ENCODE assay signal across 21 cellular contexts in the genomic region with DNA sequence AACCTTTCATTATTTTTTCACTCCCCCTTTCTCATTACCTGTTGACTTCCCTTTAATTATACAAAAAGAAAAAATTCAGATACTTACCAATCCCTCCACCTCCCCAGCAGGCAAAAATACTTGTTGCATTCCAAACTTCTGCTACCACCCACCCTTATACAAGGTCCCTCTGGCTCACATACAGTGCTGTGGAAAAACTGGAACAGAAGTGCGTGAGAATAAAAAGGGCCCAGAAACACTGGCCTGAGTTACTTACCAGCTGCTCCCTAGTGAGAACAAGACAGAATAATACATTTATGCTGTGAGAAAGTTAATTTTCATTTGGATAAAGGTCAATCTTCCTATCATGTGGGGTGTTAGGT. TPM values are rescaled to one million over a fixed set of nuclear protein-coding genes. Genes with fewer than 3 reads are reported as not detected.
DNase-seq lines count a peak whose midpoint lies in the region; ATAC-seq and TF ChIP-seq lines count a peak whose summit lies in the region.
"Had no signal": no experiment of that assay in that cellular context is flagged by ENCODE, and none has a peak within 500 bp of the region (broad histone marks: within the 10 kb centered on the region; RNA-seq: fewer than 3 reads in every experiment).

No MANE protein-coding gene starts in this region.

- no peaks in the 10 kb centered on the region for H3K9me3 Mint-ChIP-seq in MCF 10A (ENCODE audit: unreplicated experiment)

- 92% methylated on average over 1 of the region's 1 CpG for WGBS in smooth muscle cell (ENCODE audit: low lambda C conversion rate)

- intact Hi-C loops in MCF 10A (cut with micrococcal nuclease): loop anchor here (5.0 kb wide), 1 partner anchor 56 kb away; a partner anchor contains a TSS
- intact Hi-C loops in breast epithelium (cut with DNase I; ENCODE audit: low total_unique reads): no loop called here

- no peak overlapping the region for H3K27ac Mint-ChIP-seq in MCF 10A (ENCODE audit: low read depth, unreplicated experiment)
- H3K27ac Mint-ChIP-seq: B cell had no signal

- H3K4me1 ChIP-seq in breast epithelium (peaks cover 0 to 14% of the 10 kb centered on the region in 2 donors), Karpas-422 (ENCODE audit: low read length) (peaks cover 29% of the 10 kb centered on the region), smooth muscle cell (ENCODE audit: low read depth) (peaks cover 16% of the 10 kb centered on the region)

- no peak for DNase-seq in MCF 10A (ENCODE audit: unreplicated experiment)
- no peak for DNase-seq in breast epithelium (ENCODE audit: low spot score in 2 of 2)
- no peak for DNase-seq in Karpas-422
- DNase-seq in fibroblast of the aortic adventitia (ENCODE audit: low read depth): peak; percentile 58
- DNase-seq in smooth muscle cell (lab: John Stamatoyannopoulos, UW; ENCODE audit: unreplicated experiment): no peak
- DNase-seq in activated effector memory CD4-positive, alpha-beta T cell treated with anti-CD3 and anti-CD28 coated beads, Interleukin-2, amount 50 U/mL, for 16 hours: no peak
- DNase-seq: GDM1, GOT3, KG1, NCI-H1417 treated with DMSO at 0.1 percent for 48 hours, NCI-H187 treated with DMSO at 0.1 percent for 48 hours, NCI-H2227 treated with DMSO at 0.1 percent for 48 hours, NCI-H524 treated with DMSO at 0.1 percent for 48 hours, SJCRH30 had no signal

- no peak overlapping the region for H3K4me3 Mint-ChIP-seq in MCF 10A (ENCODE audit: unreplicated experiment)
- H3K4me3 Mint-ChIP-seq: B cell had no signal

- ATAC-seq in GM19395 (IDR thresholded peaks at IDR 0.05; ENCODE audit: unreplicated experiment) (no peak), GM19397 (IDR thresholded peaks at IDR 0.05; ENCODE audit: unreplicated experiment) (no peak)

- H4K20me1 ChIP-seq in Karpas-422 (ENCODE audit: insufficient read depth, low read depth, low read length): no peaks in the 10 kb centered on the region; the same call in 1 of the 2 replicates
- H4K20me1 ChIP-seq in smooth muscle cell (ENCODE audit: low read depth): peaks cover 98% of the 10 kb centered on the region

- TF ChIP-seq CTCF in MCF 10A (IDR thresholded peaks at IDR 0.05; ENCODE audit: unreplicated experiment) (no peak), breast epithelium (IDR thresholded peaks at IDR 0.05) (no peak), fibroblast of the aortic adventitia (IDR thresholded peaks at IDR 0.05; ENCODE audit: insufficient read depth, low read length) (no peak), smooth muscle cell (IDR thresholded peaks at IDR 0.05; ENCODE audit: borderline replicate concordance, insufficient read depth, poor library complexity, severe bottlenecking) (no peak)

- H2AFZ ChIP-seq in Karpas-422 (ENCODE audit: low read length) (no peak overlapping the region), smooth muscle cell (ENCODE audit: low read depth) (no peak overlapping the region)

- no peaks in the 10 kb centered on the region for H3K9me2 ChIP-seq in Karpas-422 (replicated peaks; ENCODE audit: insufficient read depth, low read length)

- H3K4me2 ChIP-seq in Karpas-422 (ENCODE audit: low read depth, low read length, poor library complexity, severe bottlenecking) (no peak overlapping the region), smooth muscle cell (no peak overlapping the region)

- no peak for TF ChIP-seq POLR2A in breast epithelium (IDR thresholded peaks at IDR 0.05)

- no peak overlapping the region for H3K9ac ChIP-seq in Karpas-422 (ENCODE audit: low read length)
- no peak overlapping the region for H3K9ac ChIP-seq in smooth muscle cell (ENCODE audit: low read depth)

- POLR2A ChIA-PET in MCF 10A (lab: Yijun Ruan, JAX): interaction anchor here (0.7 to 2.3 kb wide), 4 partner anchors 10 to 56 kb away, joined by 3 to 7 read pairs (median 4); no protein-coding TSS in a partner anchor

- no peaks in the 10 kb centered on the region for H3K9me3 ChIP-seq in breast epithelium
- no peaks in the 10 kb centered on the region for H3K9me3 ChIP-seq in Karpas-422 (ENCODE audit: low read length)
- no peaks in the 10 kb centered on the region for H3K9me3 ChIP-seq in smooth muscle cell (replicated peaks; ENCODE audit: low read depth)
- H3K9me3 ChIP-seq: SJCRH30 had no signal

- H3K27ac ChIP-seq in breast epithelium: no peak overlapping the region
- H3K27ac ChIP-seq in Karpas-422 (ENCODE audit: low read length): peak overlapping the region; percentile 25; the same call in 1 of the 2 replicates
- peak overlapping the region; percentile 49 for H3K27ac ChIP-seq in smooth muscle cell (ENCODE audit: low read depth)
- H3K27ac ChIP-seq: 22Rv1, SJCRH30 had no signal

- CTCF ChIA-PET in MCF 10A (lab: Yijun Ruan, JAX): interaction anchor here (0.6 to 1.8 kb wide), 2 partner anchors 10 to 142 kb away, joined by 3 to 10 read pairs; no protein-coding TSS in a partner anchor

- peaks cover 96% of the 10 kb centered on the region for H3K79me2 ChIP-seq in Karpas-422 (ENCODE audit: low read length)
- H3K79me2 ChIP-seq in smooth muscle cell (ENCODE audit: low read depth): peaks cover 94% of the 10 kb centered on the region

- BruUV-seq in MCF 10A (replicated peaks; lab: Mats Ljungman, UMichigan): TSS peak; percentile 97

- H3K4me1 Mint-ChIP-seq in MCF 10A (ENCODE audit: insufficient read depth, unreplicated experiment): peaks cover 9% of the 10 kb centered on the region

- peaks cover 35% of the 10 kb centered on the region for H3K36me3 Mint-ChIP-seq in MCF 10A (ENCODE audit: insufficient read depth, unreplicated experiment)

- peaks cover 7% of the 10 kb centered on the region for H3F3A ChIP-seq in smooth muscle cell (ENCODE audit: low read depth)

- H3K4me3 ChIP-seq in breast epithelium (no peak overlapping the region), Karpas-422 (ENCODE audit: low read length) (no peak overlapping the region), fibroblast of the aortic adventitia (ENCODE audit: low read depth, low read length) (no peak overlapping the region), smooth muscle cell (no peak overlapping the region)
- H3K4me3 ChIP-seq: SJCRH30 had no signal

- H3K27me3 Mint-ChIP-seq in MCF 10A (ENCODE audit: insufficient read depth, unreplicated experiment): no peaks in the 10 kb centered on the region
- H3K27me3 Mint-ChIP-seq: B cell had no signal

- H3K36me3 ChIP-seq in breast epithelium: no peaks in the 10 kb centered on the region
- peaks cover 35% of the 10 kb centered on the region for H3K36me3 ChIP-seq in Karpas-422 (ENCODE audit: insufficient read depth, low read length)
- H3K36me3 ChIP-seq in smooth muscle cell (ENCODE audit: low read depth): no peaks in the 10 kb centered on the region

- no peaks in the 10 kb centered on the region for H3K27me3 ChIP-seq in breast epithelium
- H3K27me3 ChIP-seq in Karpas-422 (ENCODE audit: low read length): no peaks in the 10 kb centered on the region
- H3K27me3 ChIP-seq in smooth muscle cell (ENCODE audit: low read depth): no peaks in the 10 kb centered on the region
- H3K27me3 ChIP-seq: SJCRH30 had no signal

RNA-seq across cellular contexts. Expression of a gene that starts 46.9 kb away (rescaled TPM):
- total RNA-seq in MCF 10A (2022): 0.51 and 0.64 TPM in 2 replicates
- total RNA-seq in breast epithelium: under 1 TPM in 1 of 3 donors, not detected in 2; 0.64 TPM
- total RNA-seq in Karpas-422 (2014; rRNA removed; shearing (Covaris generic); ENCODE audit: low replicate concordance): 0.52 and 4.5 TPM in 2 replicates
- total RNA-seq in fibroblast of the aortic adventitia (ENCODE audit: low replicate concordance): 0.09 TPM in 1 of 2 replicates, not detected in the other
- not detected in 2 replicates for total RNA-seq in smooth muscle cell
- 0.41 and 0.96 TPM in 2 replicates for polyA plus RNA-seq in smooth muscle cell
- total RNA-seq: Daoy, M059J had no signal
- polyA plus RNA-seq: AG04450 had no signal

RNA-seq across cellular contexts. Expression of a gene that starts 57.1 kb away (rescaled TPM):
- total RNA-seq in MCF 10A (2022) (173 and 189 TPM in 2 replicates), breast epithelium (100 to 1,000 TPM in 2 of 3 donors, 10 to 100 TPM in 1; 94.1 to 117 (median 114) TPM), fibroblast of the aortic adventitia (ENCODE audit: low replicate concordance) (63.2 and 103 TPM in 2 replicates), smooth muscle cell (64.8 and 78.2 TPM in 2 replicates)
- total RNA-seq in Karpas-422 (2014; rRNA removed; shearing (Covaris generic); ENCODE audit: low replicate concordance): 130 and 148 TPM in 2 replicates
- 42.5 and 49.4 TPM in 2 replicates for polyA plus RNA-seq in smooth muscle cell

Comparison
In these comparisons a context has a peak if more than half of its experiments do, and no peak if none do; other contexts are left out.
1. H3K27ac ChIP-seq: peak in Karpas-422 (single experiment) and smooth muscle cell (single experiment); none in breast epithelium (0 of 2).